Comparison of ENCODE assay signal across 9 cellular contexts in genomic region chr12:65823481-65824313, GRCh38. TPM values are rescaled to one million over a fixed set of nuclear protein-coding genes. Genes with fewer than 3 reads are reported as not detected.
DNase-seq lines count a peak whose midpoint lies in the region; ATAC-seq, FAIRE-seq and TF ChIP-seq lines count a peak whose summit lies in the region.
"Had no signal": no experiment of that assay in that cellular context is flagged by ENCODE, and none has a peak within 500 bp of the region (broad histone marks: within the 10 kb centered on the region; RNA-seq: fewer than 3 reads in every experiment).

No MANE protein-coding gene starts in this region.

- H3K4me3 Mint-ChIP-seq in astrocyte (ENCODE audit: unreplicated experiment): peak overlapping the region; percentile 98

- H3K4me1 Mint-ChIP-seq in astrocyte (ENCODE audit: low read depth, unreplicated experiment): peaks cover 17% of the 10 kb centered on the region

- H3K27me3 Mint-ChIP-seq in astrocyte (ENCODE audit: low read depth, unreplicated experiment): no peaks in the 10 kb centered on the region

- H3K9me3 ChIP-seq in astrocyte (ENCODE audit: insufficient read depth, low read depth, low read length) (no peaks in the 10 kb centered on the region), iPS-15b (ENCODE audit: control insufficient read depth, insufficient read depth, low read length) (no peaks in the 10 kb centered on the region), skeletal muscle satellite cell (replicated peaks; ENCODE audit: low read length) (no peaks in the 10 kb centered on the region)

- no peaks in the 10 kb centered on the region for H4K20me1 ChIP-seq in astrocyte (ENCODE audit: insufficient read depth, low read length)

- peak overlapping the region; percentile 97 for H3K9ac ChIP-seq in astrocyte (ENCODE audit: low read length)
- H3K9ac ChIP-seq in iPS-15b (ENCODE audit: low read depth, low read length): peak overlapping the region; percentile 49
- peak overlapping the region; percentile 98 for H3K9ac ChIP-seq in skeletal muscle satellite cell (ENCODE audit: low read depth, low read length)

- H3K4me3 ChIP-seq in astrocyte (ENCODE audit: insufficient read depth, low read depth, low read length) (peak overlapping the region; percentile 94), iPS-15b (ENCODE audit: low read depth, low read length) (peak overlapping the region; percentile 99), skeletal muscle satellite cell (ENCODE audit: low read length) (peak overlapping the region; percentile 88)

- peaks cover 53% of the 10 kb centered on the region for H3K79me2 ChIP-seq in astrocyte (ENCODE audit: insufficient read depth, low read length)

- H3K27ac ChIP-seq in astrocyte (ENCODE audit: low read depth, low read length): peak overlapping the region; percentile 89

- H3K36me3 ChIP-seq in astrocyte (ENCODE audit: insufficient read depth, low read length): peaks cover 10% of the 10 kb centered on the region
- H3K36me3 ChIP-seq in iPS-15b (ENCODE audit: control insufficient read depth, insufficient read depth, low read length): no peaks in the 10 kb centered on the region
- peaks cover 26% of the 10 kb centered on the region for H3K36me3 ChIP-seq in skeletal muscle satellite cell (ENCODE audit: insufficient read depth, low read length)

- peaks cover 6% of the 10 kb centered on the region for H3K36me3 Mint-ChIP-seq in astrocyte (ENCODE audit: low read depth, unreplicated experiment)

- TF ChIP-seq CTCF in astrocyte (IDR thresholded peaks at IDR 0.05; ENCODE audit: insufficient read depth, low read depth, low read length): no peak

- H3K4me2 ChIP-seq in astrocyte (ENCODE audit: low read length) (peak overlapping the region; percentile 97), skeletal muscle satellite cell (ENCODE audit: low read length) (peak overlapping the region; percentile 84)

- DNase-seq in DMS 273 (lab: John Stamatoyannopoulos, UW; ENCODE audit: unreplicated experiment) (peak; percentile 40), DMS 273 treated with DMSO at 0.1 percent for 48 hours (lab: John Stamatoyannopoulos, UW) (no peak), LoVo (ENCODE audit: low spot score) (peak; percentile 78), astrocyte (ENCODE audit: low read depth) (peak; percentile 45)

- H3K27me3 ChIP-seq in astrocyte (ENCODE audit: insufficient read depth, low read length) (no peaks in the 10 kb centered on the region), iPS-15b (ENCODE audit: control insufficient read depth, insufficient read depth, low read length) (no peaks in the 10 kb centered on the region), skeletal muscle satellite cell (ENCODE audit: control insufficient read depth, insufficient read depth, low read length) (no peaks in the 10 kb centered on the region)

- peak overlapping the region; percentile 34 for H3K27ac Mint-ChIP-seq in astrocyte (ENCODE audit: unreplicated experiment)

- no peak for FAIRE-seq in astrocyte (lab: Jason Lieb, UNC)
- FAIRE-seq: A204.1 had no signal

- peaks cover 23% of the 10 kb centered on the region for H3K4me1 ChIP-seq in astrocyte (ENCODE audit: insufficient read depth, low read length)
- H3K4me1 ChIP-seq in iPS-15b (ENCODE audit: control insufficient read depth, insufficient read depth, low read length): peaks cover 13% of the 10 kb centered on the region
- H3K4me1 ChIP-seq in skeletal muscle satellite cell (ENCODE audit: control insufficient read depth, insufficient read depth, low read length): peaks cover 29% of the 10 kb centered on the region

- peak overlapping the region; percentile 64 for H2AFZ ChIP-seq in astrocyte (ENCODE audit: low read depth, low read length)

- ATAC-seq in GM18861 (IDR thresholded peaks at IDR 0.05; ENCODE audit: unreplicated experiment) (no peak), GM21786 (IDR thresholded peaks at IDR 0.05; ENCODE audit: unreplicated experiment) (no peak)

- H3K9me3 Mint-ChIP-seq in astrocyte (ENCODE audit: unreplicated experiment): peaks cover 1% of the 10 kb centered on the region

RNA-seq across cellular contexts. Expression of gene HMGA2, which starts 0.6 kb away (rescaled TPM):
- 199 and 214 TPM in 2 replicates for total RNA-seq in astrocyte
- total RNA-seq in skeletal muscle satellite cell (2012; rRNA removed): 73.0 and 91.0 TPM in 2 replicates
